Comparison of ENCODE assay signal across 22 cellular contexts in genomic region chr2:67777010-67777409, GRCh38.
"Had no signal": no experiment of that assay in that cellular context is flagged by ENCODE, and none has a peak within 500 bp of the region (broad histone marks: within the 10 kb centered on the region; RNA-seq: fewer than 3 reads in every experiment).

No MANE protein-coding gene starts in this region.

- ATAC-seq: activated CD8-positive, alpha-beta T cell treated with anti-CD3 and anti-CD28 coated beads for 36 hours; activated T-cell treated with anti-CD3 and anti-CD28 coated beads, Interleukin-2, amount 50 U/mL, for 72 hours; activated T-helper 17 cell treated with anti-CD3 and anti-CD28 coated beads, Interleukin-2, amount 50 U/mL, for 72 hours had no signal

- DNase-seq: activated CD4-positive, alpha-beta T cell treated with anti-CD3 and anti-CD28 coated beads, Interleukin-2, amount 10 ng/mL, durations not matched to agents 24 days and 14 days; activated CD4-positive, alpha-beta T cell treated with anti-CD3 and anti-CD28 coated beads, Interleukin-2, amount 50 U/mL, for 4 hours; activated CD8-positive, alpha-beta T cell treated with anti-CD3 and anti-CD28 coated beads for 36 hours; activated effector memory CD4-positive, alpha-beta T cell treated with anti-CD3 and anti-CD28 coated beads, Interleukin-2, amount 50 U/mL, for 16 hours; activated naive CD4-positive, alpha-beta T cell; activated naive CD4-positive, alpha-beta T cell treated with anti-CD3 and anti-CD28 coated beads, Interleukin-2, amount 50 U/mL, for 16 hours; activated naive CD8-positive, alpha-beta T cell treated with anti-CD3 and anti-CD28 coated beads for 36 hours; activated T-cell treated with anti-CD3 and anti-CD28 coated beads, Interleukin-2, amount 50 U/mL, for 1 hour; activated T-cell treated with anti-CD3 and anti-CD28 coated beads, Interleukin-2, amount 50 U/mL, for 72 hours; amniotic stem cell; aorta; brain microvascular endothelial cell; NCI-H1105; NCI-H1417 treated with DMSO at 0.1 percent for 48 hours; NCI-H2029; NCI-H345; NCI-H524 treated with DMSO at 0.1 percent for 48 hours; NCI-H748 treated with DMSO at 0.1 percent for 48 hours; NK-92 treated with Interleukin-12 subunit alpha and Interleukin-12 subunit beta, amount 100 ng/mL, for 24 hours; PC-9; Right ventricle myocardium superior had no signal
